11 cellular contexts compared by ENCODE assay signal in genomic region chr18:69968073-69968472, GRCh38. TPM values are rescaled to one million over a fixed set of nuclear protein-coding genes. Genes with fewer than 3 reads are reported as not detected.
DNase-seq lines count a peak whose midpoint lies in the region; ATAC-seq, FAIRE-seq and TF ChIP-seq lines count a peak whose summit lies in the region.
"Had no signal": no experiment of that assay in that cellular context is flagged by ENCODE, and none has a peak within 500 bp of the region (broad histone marks: within the 10 kb centered on the region; RNA-seq: fewer than 3 reads in every experiment).

No MANE protein-coding gene starts in this region.

- POLR2A ChIA-PET in CD4-positive, alpha-beta T cell (lab: Charles Lee) = interaction anchor here (0.6 to 3.0 kb wide), 11 partner anchors 9 to 588 kb away, joined by 3 to 35 read pairs (median 4); no protein-coding TSS in a partner anchor
- POLR2A ChIA-PET in activated CD4-positive, alpha-beta memory T cell treated with anti-CD3 and anti-CD28 coated beads for 36 hours (lab: Charles Lee) = interaction anchor here (1.5 kb wide), 1 partner anchor 12 kb away, joined by 4 read pairs; no protein-coding TSS in a partner anchor

- peak overlapping the region; percentile 25 for H3K4me3 Mint-ChIP-seq in CD4-positive, alpha-beta T cell
- H3K4me3 Mint-ChIP-seq in activated CD4-positive, alpha-beta memory T cell treated with anti-CD3 and anti-CD28 coated beads for 36 hours = no peak overlapping the region

- ATAC-seq in CD4-positive, alpha-beta T cell (ENCODE audit: poor library complexity) = peak; percentile 97
- ATAC-seq in GM19023 (IDR thresholded peaks at IDR 0.05; ENCODE audit: unreplicated experiment) = peak; percentile 62
- ATAC-seq in HG03354 (IDR thresholded peaks at IDR 0.05; ENCODE audit: poor library complexity, severe bottlenecking, unreplicated experiment) = peak; percentile 94
- ATAC-seq in GM19455 (IDR thresholded peaks at IDR 0.05; ENCODE audit: unreplicated experiment) = no peak
- ATAC-seq: right lobe of liver had no signal

- H3K27me3 Mint-ChIP-seq in CD4-positive, alpha-beta T cell = no peaks in the 10 kb centered on the region
- no peaks in the 10 kb centered on the region for H3K27me3 Mint-ChIP-seq in activated CD4-positive, alpha-beta memory T cell treated with anti-CD3 and anti-CD28 coated beads for 36 hours

- no peaks in the 10 kb centered on the region for H3K9me3 ChIP-seq in CD4-positive, alpha-beta T cell (ENCODE audit: control insufficient read depth, low read length)

- FAIRE-seq in RCC 7860 (lab: Jason Lieb, UNC) = no peak
- FAIRE-seq: colon had no signal

- H3K9me3 Mint-ChIP-seq in CD4-positive, alpha-beta T cell = peaks cover 8% of the 10 kb centered on the region
- H3K9me3 Mint-ChIP-seq in activated CD4-positive, alpha-beta memory T cell treated with anti-CD3 and anti-CD28 coated beads for 36 hours = peaks cover 12% of the 10 kb centered on the region

- CTCF ChIA-PET in CD4-positive, alpha-beta T cell (lab: Charles Lee) = interaction anchor here (1.4 to 1.5 kb wide), 2 partner anchors 9 to 13 kb away, joined by 3 to 6 read pairs; no protein-coding TSS in a partner anchor
- CTCF ChIA-PET in activated CD4-positive, alpha-beta memory T cell treated with anti-CD3 and anti-CD28 coated beads for 36 hours (lab: Charles Lee) = interaction anchor here (1.4 kb wide), 1 partner anchor 9 kb away, joined by 10 read pairs; no protein-coding TSS in a partner anchor

- H3K27ac ChIP-seq in CD4-positive, alpha-beta T cell (ENCODE audit: low read depth, low read length) = no peak overlapping the region
- H3K27ac ChIP-seq: right lobe of liver had no signal

- peak overlapping the region; percentile 90 for H3K27ac Mint-ChIP-seq in CD4-positive, alpha-beta T cell
- H3K27ac Mint-ChIP-seq in activated CD4-positive, alpha-beta memory T cell treated with anti-CD3 and anti-CD28 coated beads for 36 hours = no peak overlapping the region

- H3K4me1 Mint-ChIP-seq in CD4-positive, alpha-beta T cell (ENCODE audit: low read depth) = peaks cover 47% of the 10 kb centered on the region
- H3K4me1 Mint-ChIP-seq in activated CD4-positive, alpha-beta memory T cell treated with anti-CD3 and anti-CD28 coated beads for 36 hours (ENCODE audit: low read depth) = peaks cover 16% of the 10 kb centered on the region

- TF ChIP-seq CTCF in CD4-positive, alpha-beta T cell (IDR thresholded peaks at IDR 0.05) = no peak

- no peaks in the 10 kb centered on the region for H3K27me3 ChIP-seq in CD4-positive, alpha-beta T cell (ENCODE audit: control insufficient read depth, insufficient read depth, low read length)
- H3K27me3 ChIP-seq: right lobe of liver had no signal

- peak in 8 of 10 experiments; percentile 26 to 61 (median 38) for DNase-seq in CD4-positive, alpha-beta T cell
- peak; percentile 69 for DNase-seq in activated CD4-positive, alpha-beta memory T cell treated with anti-CD3 and anti-CD28 coated beads for 36 hours
- no peak for DNase-seq in effector CD4-positive, alpha-beta T cell
- no peak for DNase-seq in RCC 7860 (ENCODE audit: low spot score)
- DNase-seq in stimulated activated CD8-positive, alpha-beta memory T cell treated with anti-CD3 and anti-CD28 coated beads, Interleukin-4, amount 100 ng/mL, for 48 hours = no peak
- DNase-seq: mammary epithelial cell, right lobe of liver had no signal

- peaks cover 3% of the 10 kb centered on the region for H3K36me3 Mint-ChIP-seq in CD4-positive, alpha-beta T cell (ENCODE audit: low read depth)
- H3K36me3 Mint-ChIP-seq in activated CD4-positive, alpha-beta memory T cell treated with anti-CD3 and anti-CD28 coated beads for 36 hours = peaks cover 7% of the 10 kb centered on the region

- intact Hi-C loops in CD4-positive, alpha-beta T cell (cut with DNase I, micrococcal nuclease) = no loop called here
- intact Hi-C loops in activated CD4-positive, alpha-beta memory T cell treated with anti-CD3 and anti-CD28 coated beads for 36 hours (cut with micrococcal nuclease) = loop anchor here (1.0 kb wide), 1 partner anchor 9 kb away; no protein-coding TSS in a partner anchor

RNA-seq across cellular contexts. Expression of gene CD226, which starts 20.4 kb away (rescaled TPM):
- 10 to 100 TPM; 74.0 to 74.8 TPM for total RNA-seq in CD4-positive, alpha-beta T cell
- 10 to 100 TPM; 63.9 to 66.8 TPM for total RNA-seq in activated CD4-positive, alpha-beta memory T cell treated with anti-CD3 and anti-CD28 coated beads for 36 hours

Comparison
In these comparisons a context has a peak if more than half of its experiments do, and no peak if none do; other contexts are left out.
1. DNase-seq: peak in CD4-positive, alpha-beta T cell (8 of 10) and activated CD4-positive, alpha-beta memory T cell treated with anti-CD3 and anti-CD28 coated beads for 36 hours (single experiment); none in effector CD4-positive, alpha-beta T cell (single experiment), RCC 7860 (single experiment) and stimulated activated CD8-positive, alpha-beta memory T cell treated with anti-CD3 and anti-CD28 coated beads, Interleukin-4, amount 100 ng/mL, for 48 hours (single experiment).